In the genomic region with DNA sequence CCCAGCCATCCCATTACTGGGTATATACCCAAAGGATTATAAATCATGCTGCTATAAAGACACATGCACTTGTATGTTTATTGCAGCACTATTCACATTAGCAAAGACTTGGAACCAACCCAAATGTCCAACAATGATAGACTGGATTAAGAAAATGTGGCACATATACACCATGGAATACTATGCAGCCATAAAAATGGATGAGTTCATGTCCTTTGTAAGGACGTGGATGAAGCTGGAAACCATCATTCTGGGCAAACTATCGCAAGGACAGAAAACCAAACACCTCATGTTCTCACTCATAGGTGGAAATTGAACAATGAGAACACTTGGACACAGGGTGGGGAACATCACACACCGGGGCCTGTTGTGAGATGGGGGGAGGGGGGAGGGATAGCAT, we compare ENCODE assay signal across 2 cellular contexts.
A peak's percentile ranks its signal among the peaks of the same experiment; 100 is the strongest.
TF ChIP-seq lines count a peak whose summit lies in the region.

No MANE protein-coding gene starts in this region.

TF ChIP-seq in HEK293, 187 proteins besides CTCF, POLR2A, EP300 and RAD21:
- 0 out of 2 replicates have a peak, but pooled peaks have one; percentile 12 for TF ChIP-seq ZNF580 (tag by site-specific recombination; IDR thresholded peaks at IDR 0.05)
- peak; percentile 74 for TF ChIP-seq ZNF146 (tag by site-specific recombination; IDR thresholded peaks at IDR 0.05)

TF ChIP-seq in K562, 482 proteins besides CTCF, POLR2A, EP300 and RAD21:
- 0 out of 2 replicates have a peak, but pooled peaks have one; percentile 21 for TF ChIP-seq NFIC (IDR thresholded peaks at IDR 0.05)
- TF ChIP-seq ZNF146 (CRISPR knock-in tag; IDR thresholded peaks at IDR 0.05; ENCODE audit: unreplicated experiment), result peak; percentile 24
- TF ChIP-seq BCOR (IDR thresholded peaks at IDR 0.05), result peak; percentile 69
- TF ChIP-seq PHF20 (IDR thresholded peaks at IDR 0.05; ENCODE audit: partially characterized antibody), result peak; percentile 11
